ENCODE assay signal across 1 cellular context in the genomic region with DNA sequence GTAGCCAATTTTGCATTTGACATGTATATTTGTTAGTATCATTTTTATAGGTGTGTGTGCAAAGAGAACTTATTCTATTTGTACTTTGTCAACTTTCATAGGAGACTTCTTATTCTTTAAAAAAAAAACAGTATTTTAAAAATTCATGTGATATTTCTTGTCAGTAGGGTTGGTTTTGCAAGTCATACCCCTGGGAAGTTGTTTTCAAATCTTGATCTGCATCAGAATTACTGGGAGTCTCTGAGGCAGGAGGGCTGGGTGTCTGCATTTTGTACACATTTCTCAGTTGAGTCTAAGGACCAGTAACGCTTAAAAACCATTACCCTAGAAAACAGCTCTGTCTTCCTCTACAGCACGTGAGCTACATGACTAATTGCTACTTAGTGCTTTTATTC.
TF ChIP-seq lines count a peak whose summit lies in the region.

No MANE protein-coding gene starts in this region.

TF ChIP-seq in GM12878, 131 proteins besides CTCF, POLR2A, EP300 and RAD21 (continued from another document):
- TF ChIP-seq, protein P1, sequence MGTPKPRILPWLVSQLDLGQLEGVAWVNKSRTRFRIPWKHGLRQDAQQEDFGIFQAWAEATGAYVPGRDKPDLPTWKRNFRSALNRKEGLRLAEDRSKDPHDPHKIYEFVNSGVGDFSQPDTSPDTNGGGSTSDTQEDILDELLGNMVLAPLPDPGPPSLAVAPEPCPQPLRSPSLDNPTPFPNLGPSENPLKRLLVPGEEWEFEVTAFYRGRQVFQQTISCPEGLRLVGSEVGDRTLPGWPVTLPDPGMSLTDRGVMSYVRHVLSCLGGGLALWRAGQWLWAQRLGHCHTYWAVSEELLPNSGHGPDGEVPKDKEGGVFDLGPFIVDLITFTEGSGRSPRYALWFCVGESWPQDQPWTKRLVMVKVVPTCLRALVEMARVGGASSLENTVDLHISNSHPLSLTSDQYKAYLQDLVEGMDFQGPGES (IDR thresholded peaks at IDR 0.05), result no peak
- TF ChIP-seq CEBPZ (IDR thresholded peaks at IDR 0.05; ENCODE audit: low read depth, low read length) (no peak), BHLHE40 (IDR thresholded peaks at IDR 0.05; ENCODE audit: borderline replicate concordance in 1 of 2, low read depth in 2 of 2, low read length in 1 of 2) (peak; percentile 8 to 28; a peak in 1 of 4 replicates), ATF3 (IDR thresholded peaks at IDR 0.05; ENCODE audit: borderline replicate concordance, extremely low read depth, low read depth, low read length) (no peak), LARP7 (IDR thresholded peaks at IDR 0.05) (no peak), EED (IDR thresholded peaks at IDR 0.05; ENCODE audit: low read depth) (no peak)
